ENCODE assay signal across 8 cellular contexts in genomic region chr20:35771689-35772562, GRCh38. TPM values are rescaled to one million over a fixed set of nuclear protein-coding genes. Genes with fewer than 3 reads are reported as not detected.
DNase-seq lines count a peak whose midpoint lies in the region; ATAC-seq and TF ChIP-seq lines count a peak whose summit lies in the region.

TSS of gene PHF20 (plus strand) at chr20:35772015. CDS start at chr20:35801523, 29,508 bp downstream.

- CTCF ChIA-PET in activated naive CD4-positive, alpha-beta T cell treated with anti-CD3 and anti-CD28 coated beads, Interleukin-2, amount 10 ng/mL, durations not matched to agents 7 days and 5 days (lab: Charles Lee), result interaction anchor here (1.2 to 1.8 kb wide), 4 partner anchors 27 to 32 kb away, joined by 3 to 6 read pairs (median 5); partner anchors contain the start of gene RBM39

- 13 to 16% methylated on average over 10 to 12 of the region's 87 CpGs for whole genome bisulfite sequencing in gastroesophageal sphincter (ENCODE audit: low coverage in 1 of 2), 2 donors

- peak within 1 kb of the TSS; percentile 89 for H3K27ac Mint-ChIP-seq in activated naive CD4-positive, alpha-beta T cell treated with anti-CD3 and anti-CD28 coated beads, Interleukin-2, amount 10 ng/mL, durations not matched to agents 7 days and 5 days

- TF ChIP-seq CTCF in GM06990 (IDR thresholded peaks at IDR 0.05; ENCODE audit: insufficient read depth, low read length, poor library complexity, severe bottlenecking), result no peak
- peak in 2 of 4 experiments; percentile 48 to 74 for TF ChIP-seq CTCF in gastroesophageal sphincter (IDR thresholded peaks at IDR 0.05)

- peaks cover 35% of the 10 kb centered on the region for H3K36me3 Mint-ChIP-seq in activated naive CD4-positive, alpha-beta T cell treated with anti-CD3 and anti-CD28 coated beads, Interleukin-2, amount 10 ng/mL, durations not matched to agents 7 days and 5 days

- H3K27me3 ChIP-seq in GM06990 (replicated peaks; ENCODE audit: control insufficient read depth, insufficient read depth, low read length) (no peaks in the 10 kb centered on the region), gastroesophageal sphincter (no peaks in the 10 kb centered on the region)

- H3K27ac ChIP-seq in SK-N-MC, result peak within 1 kb of the TSS; percentile 62; the same call in 1 of the 2 replicates
- peak within 1 kb of the TSS; percentile 94 to 99 (median 96) for H3K27ac ChIP-seq in gastroesophageal sphincter
- H3K27ac ChIP-seq in substantia nigra (ENCODE audit: low read depth, low read length, poor library complexity, severe bottlenecking), result peak within 1 kb of the TSS; percentile 90

- DNase-seq in GM06990 (ENCODE audit: extremely low read depth, insufficient read length) (peak; percentile 98), NCI-H1048 (lab: John Stamatoyannopoulos, UW) (peak; percentile 94), SK-N-MC (ENCODE audit: low read depth, low spot score) (peak; percentile 68), non-pigmented ciliary epithelial cell (ENCODE audit: low read depth) (peak; percentile 86), substantia nigra (lab: John Stamatoyannopoulos, UW) (peak; percentile 90 to 100 (median 97))
- DNase-seq in activated naive CD4-positive, alpha-beta T cell treated with anti-CD3 and anti-CD28 coated beads, Interleukin-2, amount 10 ng/mL, durations not matched to agents 7 days and 5 days, result peak; percentile 100

- H3K9ac ChIP-seq in SK-N-MC (ENCODE audit: insufficient read length), result peak within 1 kb of the TSS; percentile 90

- peak; percentile 85 for ATAC-seq in HG02571 (IDR thresholded peaks at IDR 0.05; ENCODE audit: unreplicated experiment)
- peak; percentile 92 for ATAC-seq in gastroesophageal sphincter

- TF ChIP-seq EP300 in gastroesophageal sphincter (IDR thresholded peaks at IDR 0.05), result peak; percentile 93

- H3K4me3 Mint-ChIP-seq in activated naive CD4-positive, alpha-beta T cell treated with anti-CD3 and anti-CD28 coated beads, Interleukin-2, amount 10 ng/mL, durations not matched to agents 7 days and 5 days, result peak within 1 kb of the TSS; percentile 80

- H3K36me3 ChIP-seq in GM06990 (ENCODE audit: control insufficient read depth, insufficient read depth, low read length) (no peaks in the 10 kb centered on the region; the same call in 1 of the 2 replicates), SK-N-MC (ENCODE audit: insufficient read depth, low read length) (peaks cover 10% of the 10 kb centered on the region), gastroesophageal sphincter (no peaks in the 10 kb centered on the region)

- H3K9me3 Mint-ChIP-seq in activated naive CD4-positive, alpha-beta T cell treated with anti-CD3 and anti-CD28 coated beads, Interleukin-2, amount 10 ng/mL, durations not matched to agents 7 days and 5 days, result peaks cover 7% of the 10 kb centered on the region

- H3K4me1 Mint-ChIP-seq in activated naive CD4-positive, alpha-beta T cell treated with anti-CD3 and anti-CD28 coated beads, Interleukin-2, amount 10 ng/mL, durations not matched to agents 7 days and 5 days, result peaks cover 74% of the 10 kb centered on the region

- H3K4me1 ChIP-seq in gastroesophageal sphincter, result peaks cover 0 to 69% (median 50%) of the 10 kb centered on the region in 3 donors

- H3K4me3 ChIP-seq in GM06990 (replicated peaks; ENCODE audit: low read depth, low read length), result peak within 1 kb of the TSS; percentile 78
- peak within 1 kb of the TSS; percentile 76 for H3K4me3 ChIP-seq in SK-N-MC
- H3K4me3 ChIP-seq in gastroesophageal sphincter, result peak within 1 kb of the TSS; percentile 74 to 89

- H3K27me3 Mint-ChIP-seq in activated naive CD4-positive, alpha-beta T cell treated with anti-CD3 and anti-CD28 coated beads, Interleukin-2, amount 10 ng/mL, durations not matched to agents 7 days and 5 days, result no peaks in the 10 kb centered on the region

- peak; percentile 83 to 96 for TF ChIP-seq POLR2A in gastroesophageal sphincter (IDR thresholded peaks at IDR 0.05)

- H3K9me3 ChIP-seq in SK-N-MC (ENCODE audit: low read depth, low read length) (no peaks in the 10 kb centered on the region), gastroesophageal sphincter (no peaks in the 10 kb centered on the region)

RNA-seq across cellular contexts. Expression of gene PHF20, which starts in this region (rescaled TPM):
- 10 to 100 TPM; 42.0 to 55.9 (median 49.2) TPM for total RNA-seq in gastroesophageal sphincter

Comparison
In these comparisons a context has a peak if more than half of its experiments do, and no peak if none do; other contexts are left out.
1. Peak in every context shown above with its lines: DNase-seq, ATAC-seq, H3K4me3 ChIP-seq and H3K27ac ChIP-seq.